8 cellular contexts compared by ENCODE assay signal in genomic region chr1:156706647-156707008, GRCh38. TPM values are rescaled to one million over a fixed set of nuclear protein-coding genes. Genes with fewer than 3 reads are reported as not detected.
DNase-seq lines count a peak whose midpoint lies in the region; ATAC-seq, FAIRE-seq and TF ChIP-seq lines count a peak whose summit lies in the region.

No MANE protein-coding gene starts in this region.

- no peaks in the 10 kb centered on the region for H3K9me3 Mint-ChIP-seq in chondrocyte (ENCODE audit: low read depth)
- H3K9me3 Mint-ChIP-seq in type B pancreatic cell: no peaks in the 10 kb centered on the region

- H3K36me3 ChIP-seq in Karpas-422 (ENCODE audit: insufficient read depth, low read length): no peaks in the 10 kb centered on the region

- peaks cover 84% of the 10 kb centered on the region for H3K4me1 Mint-ChIP-seq in chondrocyte (ENCODE audit: low read depth)
- peaks cover 57% of the 10 kb centered on the region for H3K4me1 Mint-ChIP-seq in type B pancreatic cell (ENCODE audit: unreplicated experiment)

- H3K27ac Mint-ChIP-seq in chondrocyte (ENCODE audit: unreplicated experiment): peak overlapping the region; percentile 87
- peak overlapping the region; percentile 73 for H3K27ac Mint-ChIP-seq in type B pancreatic cell

- H3K9me3 ChIP-seq in Karpas-422 (ENCODE audit: low read length): no peaks in the 10 kb centered on the region

- H3K27ac ChIP-seq in Karpas-422 (ENCODE audit: low read length): no peak overlapping the region

- H3K4me1 ChIP-seq in Karpas-422 (ENCODE audit: low read length): peaks cover 17% of the 10 kb centered on the region

- no peaks in the 10 kb centered on the region for H3K9me2 ChIP-seq in Karpas-422 (replicated peaks; ENCODE audit: insufficient read depth, low read length)

- ATAC-seq in GM21737 (IDR thresholded peaks at IDR 0.05; ENCODE audit: unreplicated experiment): no peak

- TF ChIP-seq CTCF in chondrocyte (IDR thresholded peaks at IDR 0.05) (no peak), lower leg skin (IDR thresholded peaks at IDR 0.05) (no peak), type B pancreatic cell (conservative IDR thresholded peaks at IDR 0.05) (no peak), D721Med (IDR thresholded peaks at IDR 0.05; ENCODE audit: insufficient read depth, missing control alignments) (no peak)

- no peaks in the 10 kb centered on the region for H3K36me3 Mint-ChIP-seq in chondrocyte (ENCODE audit: low read depth)
- no peaks in the 10 kb centered on the region for H3K36me3 Mint-ChIP-seq in type B pancreatic cell

- H3K27me3 ChIP-seq in Karpas-422 (ENCODE audit: low read length): no peaks in the 10 kb centered on the region

- no peaks in the 10 kb centered on the region for H3K79me2 ChIP-seq in Karpas-422 (ENCODE audit: low read length)

- H3K4me2 ChIP-seq in Karpas-422 (ENCODE audit: low read depth, low read length, poor library complexity, severe bottlenecking): peak overlapping the region; percentile 98

- peak overlapping the region; percentile 70 for H3K9ac ChIP-seq in Karpas-422 (ENCODE audit: low read length)

- intact Hi-C loops in lower leg skin (cut with DNase I; ENCODE audit: low total_unique reads): no loop called here

- TF ChIP-seq POLR2A in lower leg skin (IDR thresholded peaks at IDR 0.05): no peak

- no peak for FAIRE-seq in D721Med (lab: Jason Lieb, UNC)

- no peaks in the 10 kb centered on the region for H3K27me3 Mint-ChIP-seq in chondrocyte (ENCODE audit: low read depth)
- peaks cover 7% of the 10 kb centered on the region for H3K27me3 Mint-ChIP-seq in type B pancreatic cell

- H2AFZ ChIP-seq in Karpas-422 (ENCODE audit: low read length): peak overlapping the region; percentile 75; the same call in 1 of the 2 replicates

- H3K4me3 ChIP-seq in Karpas-422 (ENCODE audit: low read length): peak overlapping the region; percentile 71
- no peak overlapping the region for H3K4me3 ChIP-seq in lower leg skin (ENCODE audit: low read depth, poor library complexity, severe bottlenecking)

- H3K4me3 Mint-ChIP-seq in chondrocyte (ENCODE audit: unreplicated experiment) (peak overlapping the region; percentile 81), type B pancreatic cell (peak overlapping the region; percentile 93)

- 0 out of 2 replicates have a peak, but pooled peaks cover 5% of the 10 kb centered on the region for H4K20me1 ChIP-seq in Karpas-422 (ENCODE audit: insufficient read depth, low read depth, low read length)

- DNase-seq in AG20443 (ENCODE audit: low spot score) (peak; percentile 78), Karpas-422 (peak; percentile 60), chondrocyte (ENCODE audit: low spot score) (no peak), lower leg skin (ENCODE audit: low spot score in 2 of 2) (peak; percentile 51 to 94), type B pancreatic cell (ENCODE audit: extremely low spot score, unreplicated experiment) (no peak), D721Med (ENCODE audit: insufficient read length, low spot score) (no peak)
- no peak for DNase-seq in effector CD8-positive, alpha-beta T cell (lab: John Stamatoyannopoulos, UW)

- 1% methylated on average over 19 to 21 of the region's 24 CpGs for WGBS in lower leg skin, 2 donors

RNA-seq across cellular contexts. Expression of gene CRABP2, which starts 1.2 kb away (rescaled TPM):
- total RNA-seq in Karpas-422 (2014; rRNA removed; shearing (Covaris generic); ENCODE audit: low replicate concordance): 0.56 TPM in 1 of 2 replicates, not detected in the other
- 88.7 to 193 TPM (median 93.5 TPM) in 3 replicates for total RNA-seq in chondrocyte
- total RNA-seq in lower leg skin: 100 to 1,000 TPM in 1 of 4 donors, 10 to 100 TPM in 3; 67.9 to 103 (median 96.1) TPM
- total RNA-seq in type B pancreatic cell (ENCODE audit: low replicate concordance): 83.7 and 370 TPM in 2 replicates

RNA-seq across cellular contexts. Expression of gene METTL25B, which starts 21.6 kb away (rescaled TPM):
- 22.8 and 26.5 TPM in 2 replicates for total RNA-seq in Karpas-422 (2014; rRNA removed; shearing (Covaris generic); ENCODE audit: low replicate concordance)
- 11.4 to 17.1 TPM (median 14.1 TPM) in 3 replicates for total RNA-seq in chondrocyte
- 10 to 100 TPM; 20.3 to 39.0 (median 28.2) TPM for total RNA-seq in lower leg skin
- total RNA-seq in type B pancreatic cell (ENCODE audit: low replicate concordance): 35.2 and 39.7 TPM in 2 replicates

RNA-seq across cellular contexts. Expression of gene ISG20L2, which starts 21.9 kb away (rescaled TPM):
- total RNA-seq in Karpas-422 (2014; rRNA removed; shearing (Covaris generic); ENCODE audit: low replicate concordance): 17.9 and 18.4 TPM in 2 replicates
- total RNA-seq in chondrocyte (22.3 to 45.7 TPM (median 23.7 TPM) in 3 replicates), lower leg skin (10 to 100 TPM; 13.4 to 21.4 (median 16.7) TPM), type B pancreatic cell (ENCODE audit: low replicate concordance) (35.3 and 42.0 TPM in 2 replicates)

RNA-seq across cellular contexts. Expression of gene NES, which starts 29.4 kb away (rescaled TPM):
- total RNA-seq in Karpas-422 (2014; rRNA removed; shearing (Covaris generic); ENCODE audit: low replicate concordance): not detected in 2 replicates
- 6.0 to 11.6 TPM (median 6.9 TPM) in 3 replicates for total RNA-seq in chondrocyte
- 1 to 10 TPM; 2.4 to 8.9 (median 5.0) TPM for total RNA-seq in lower leg skin
- 8.1 and 125 TPM in 2 replicates for total RNA-seq in type B pancreatic cell (ENCODE audit: low replicate concordance)

RNA-seq across cellular contexts. Expression of gene MRPL24, which starts 34.3 kb away (rescaled TPM):
- 102 and 113 TPM in 2 replicates for total RNA-seq in Karpas-422 (2014; rRNA removed; shearing (Covaris generic); ENCODE audit: low replicate concordance)
- 38.6 to 58.3 TPM (median 40.3 TPM) in 3 replicates for total RNA-seq in chondrocyte
- total RNA-seq in lower leg skin: 10 to 100 TPM; 34.0 to 44.9 (median 41.5) TPM
- total RNA-seq in type B pancreatic cell (ENCODE audit: low replicate concordance): 47.4 and 58.6 TPM in 2 replicates

Comparison
In these comparisons a context has a peak if more than half of its experiments do, and no peak if none do; other contexts are left out.
1. DNase-seq: peak in AG20443 (single experiment), Karpas-422 (single experiment) and lower leg skin (2 of 2); none in chondrocyte (single experiment), type B pancreatic cell (single experiment), D721Med (single experiment) and effector CD8-positive, alpha-beta T cell (single experiment).
2. RNA of gene CRABP2, which starts 1.2 kb away (total RNA-seq): 83.7 to 370 TPM in type B pancreatic cell, 67.9 to 103 TPM in lower leg skin and 88.7 to 193 TPM in chondrocyte; 0.56 TPM in Karpas-422; every median in the first group is over 10 times any median in the second.